ENCODE assay signal across 8 cellular contexts in genomic region chr12:53048780-53049401, GRCh38. TPM values are rescaled to one million over a fixed set of nuclear protein-coding genes. Genes with fewer than 3 reads are reported as not detected.
A peak's percentile ranks its signal among the peaks of the same experiment; 100 is the strongest.
DNase-seq lines count a peak whose midpoint lies in the region; ATAC-seq, FAIRE-seq and TF ChIP-seq lines count a peak whose summit lies in the region.

No MANE protein-coding gene starts in this region.

- no peak for TF ChIP-seq CTCF in CD8-positive, alpha-beta T cell (IDR thresholded peaks at IDR 0.05)
- no peak for TF ChIP-seq CTCF in pancreas (IDR thresholded peaks at IDR 0.05)
- TF ChIP-seq CTCF in GM10248 (IDR thresholded peaks at IDR 0.05; ENCODE audit: control extremely low read depth, extremely low read depth, low read depth, missing control alignments) = no peak

- peaks cover 13% of the 10 kb centered on the region for H3K4me1 ChIP-seq in CD8-positive, alpha-beta T cell (ENCODE audit: insufficient read depth, low read length)
- peaks cover 46 to 63% (median 57%) of the 10 kb centered on the region in 3 donors for H3K4me1 ChIP-seq in pancreas

- H3K27ac Mint-ChIP-seq in CD8-positive, alpha-beta T cell = peak overlapping the region; percentile 13

- no peaks in the 10 kb centered on the region for H3K9me3 Mint-ChIP-seq in CD8-positive, alpha-beta T cell

- intact Hi-C loops in CD8-positive, alpha-beta T cell (cut with DNase I, micrococcal nuclease) = loop anchor here in 1 of 2 experiments (10.0 kb wide), 1 partner anchor 456 kb away; the partner anchor contains the start of genes NPFF and TARBP2
- intact Hi-C loops in pancreas (cut with DNase I) = no loop called here

- DNase-seq in CD8-positive, alpha-beta T cell = no peak
- DNase-seq in SK-N-DZ (ENCODE audit: low spot score) = peak; percentile 13
- DNase-seq in globus pallidus (ENCODE audit: low spot score) = peak; percentile 60
- peak; percentile 63 to 84 (median 70) for DNase-seq in pancreas
- DNase-seq in effector CD8-positive, alpha-beta T cell (lab: John Stamatoyannopoulos, UW) = no peak
- no peak for DNase-seq in GM10248 (ENCODE audit: extremely low spot score)
- DNase-seq in GM12891 (ENCODE audit: insufficient read length, low spot score) = no peak
- DNase-seq in NCI-H524 (lab: John Stamatoyannopoulos, UW) = no peak

- peaks cover 3% of the 10 kb centered on the region for H3K36me3 Mint-ChIP-seq in CD8-positive, alpha-beta T cell

- FAIRE-seq in pancreas (lab: Jason Lieb, UNC) (no peak), GM12891 (lab: Jason Lieb, UNC) (no peak)

- no peak overlapping the region for H3K27ac ChIP-seq in CD8-positive, alpha-beta T cell (ENCODE audit: low read depth, low read length)
- peak overlapping the region; percentile 95 to 99 (median 98) for H3K27ac ChIP-seq in pancreas

- H3K36me3 ChIP-seq in CD8-positive, alpha-beta T cell (ENCODE audit: insufficient read depth, low read length) = no peaks in the 10 kb centered on the region
- H3K36me3 ChIP-seq in pancreas = no peaks in the 10 kb centered on the region

- no peak for ATAC-seq in CD8-positive, alpha-beta T cell
- ATAC-seq in pancreas = no peak

- no peaks in the 10 kb centered on the region for H3K27me3 ChIP-seq in CD8-positive, alpha-beta T cell (ENCODE audit: insufficient read depth, low read length)
- H3K27me3 ChIP-seq in pancreas = no peaks in the 10 kb centered on the region

- peaks cover 17% of the 10 kb centered on the region for H3K4me1 Mint-ChIP-seq in CD8-positive, alpha-beta T cell (ENCODE audit: low read depth)

- CTCF ChIA-PET in CD8-positive, alpha-beta T cell (lab: Charles Lee) = interaction anchor here (0.6 to 3.7 kb wide), 7 partner anchors 9 to 50 kb away, joined by 3 to 24 read pairs (median 5); partner anchors contain the start of gene IGFBP6
- CTCF ChIA-PET in GM10248 (lab: Yijun Ruan, JAX) = interaction anchor here (1.2 to 17.8 kb wide), 8 partner anchors 8 to 153 kb away, joined by 3 to 264 read pairs (median 8); partner anchors contain the start of genes SOAT2 and SPRYD3

- no peak for TF ChIP-seq POLR2A in GM12891 (IDR thresholded peaks at IDR 0.05; ENCODE audit: low read depth, low read length)

- H3K4me3 Mint-ChIP-seq in CD8-positive, alpha-beta T cell = no peak overlapping the region

- no peak overlapping the region for H3K4me3 ChIP-seq in CD8-positive, alpha-beta T cell (ENCODE audit: low read depth, low read length)
- H3K4me3 ChIP-seq in pancreas = peak overlapping the region in 2 of 4 donors; percentile 40 to 59

- H3K9me3 ChIP-seq in CD8-positive, alpha-beta T cell (ENCODE audit: low read length) = no peaks in the 10 kb centered on the region
- no peaks in the 10 kb centered on the region for H3K9me3 ChIP-seq in pancreas

- no peaks in the 10 kb centered on the region for H3K27me3 Mint-ChIP-seq in CD8-positive, alpha-beta T cell (ENCODE audit: low read depth)

- POLR2A ChIA-PET in CD8-positive, alpha-beta T cell (lab: Charles Lee) = interaction anchor here (0.8 to 1.8 kb wide), 4 partner anchors 30 to 53 kb away, joined by 3 to 5 read pairs (median 4); partner anchors contain the start of genes EIF4B, IGFBP6 and SPRYD3
- POLR2A ChIA-PET in GM10248 (lab: Yijun Ruan, JAX) = no interaction called here

- WGBS in pancreas, 2 donors = 7 to 9% methylated on average over 6 of the region's 6 CpGs

TF ChIP-seq in GM12891, 5 proteins besides CTCF, POLR2A, EP300 and RAD21:
- TF ChIP-seq SPI1 (IDR thresholded peaks at IDR 0.05; ENCODE audit: low read depth, low read length) (no peak), POLR2AphosphoS5 (IDR thresholded peaks at IDR 0.05; ENCODE audit: low read depth, low read length) (no peak), POU2F2 (IDR thresholded peaks at IDR 0.05; ENCODE audit: low read depth, low read length) (no peak), PAX5 (IDR thresholded peaks at IDR 0.05; ENCODE audit: insufficient read depth, low read length, severe bottlenecking) (no peak), TAF1 (IDR thresholded peaks at IDR 0.05; ENCODE audit: low read depth, low read length) (no peak)

RNA-seq across cellular contexts. Expression of gene TNS2, which starts 1.0 kb away (rescaled TPM):
- 1 to 10 TPM; 2.5 to 3.2 TPM for total RNA-seq in CD8-positive, alpha-beta T cell
- 0.68 and 0.81 TPM in 2 replicates for polyA plus RNA-seq in SK-N-DZ (2014; cell fraction: cytosol; rRNA removed)
- polyA plus RNA-seq in SK-N-DZ (2014; cell fraction: nucleus; rRNA removed) = 0.75 and 1.2 TPM in 2 replicates
- 10 to 100 TPM; 22.7 to 52.6 (median 28.2) TPM for total RNA-seq in pancreas
- 100 to 1,000 TPM; 135 to 183 TPM for polyA plus RNA-seq in pancreas
- 0.32 TPM for polyA plus RNA-seq in GM12891 (2012; ENCODE audit: low read depth, missing spikeins)

RNA-seq across cellular contexts. Expression of gene SPRYD3, which starts 30.3 kb away (rescaled TPM):
- 10 to 100 TPM; 25.1 to 25.6 TPM for total RNA-seq in CD8-positive, alpha-beta T cell
- polyA plus RNA-seq in SK-N-DZ (2014; cell fraction: cytosol; rRNA removed) = 2.0 and 2.7 TPM in 2 replicates
- 4.9 and 5.4 TPM in 2 replicates for polyA plus RNA-seq in SK-N-DZ (2014; cell fraction: nucleus; rRNA removed)
- 10 to 100 TPM; 37.1 to 47.2 (median 40.1) TPM for total RNA-seq in pancreas
- polyA plus RNA-seq in pancreas = 10 to 100 TPM; 25.7 to 36.1 TPM
- polyA plus RNA-seq in GM12891 (2012; ENCODE audit: low read depth, missing spikeins) = 13.4 TPM

RNA-seq across cellular contexts. Expression of gene EIF4B, which starts 42.6 kb away (rescaled TPM):
- 100 to 1,000 TPM; 709 to 741 TPM for total RNA-seq in CD8-positive, alpha-beta T cell
- polyA plus RNA-seq in SK-N-DZ (2014; cell fraction: cytosol; rRNA removed) = 453 and 511 TPM in 2 replicates
- 216 and 276 TPM in 2 replicates for polyA plus RNA-seq in SK-N-DZ (2014; cell fraction: nucleus; rRNA removed)
- 100 to 1,000 TPM; 343 to 522 (median 446) TPM for total RNA-seq in pancreas
- 10 to 100 TPM; 72.8 to 88.6 TPM for polyA plus RNA-seq in pancreas
- 328 TPM for polyA plus RNA-seq in GM12891 (2012; ENCODE audit: low read depth, missing spikeins)

RNA-seq across cellular contexts. Expression of gene IGFBP6, which starts 48.6 kb away (rescaled TPM):
- 1 to 10 TPM in 1 of 2 experiments, under 1 TPM in 1; 0.58 to 1.2 TPM for total RNA-seq in CD8-positive, alpha-beta T cell
- polyA plus RNA-seq in SK-N-DZ (2014; cell fraction: cytosol; rRNA removed) = not detected in 2 replicates
- polyA plus RNA-seq in SK-N-DZ (2014; cell fraction: nucleus; rRNA removed) = not detected in 2 replicates
- total RNA-seq in pancreas = 10 to 100 TPM in 3 of 6 donors, 1 to 10 TPM in 3; 2.2 to 21.8 (median 9.2) TPM
- 10 to 100 TPM; 24.5 to 32.8 TPM for polyA plus RNA-seq in pancreas
- not detected for polyA plus RNA-seq in GM12891 (2012; ENCODE audit: low read depth, missing spikeins)

RNA-seq across cellular contexts. Expression of gene SOAT2, which starts 54.4 kb away (rescaled TPM):
- 1 to 10 TPM; 2.5 to 2.9 TPM for total RNA-seq in CD8-positive, alpha-beta T cell
- not detected in 2 replicates for polyA plus RNA-seq in SK-N-DZ (2014; cell fraction: cytosol; rRNA removed)
- polyA plus RNA-seq in SK-N-DZ (2014; cell fraction: nucleus; rRNA removed) = not detected in 2 replicates
- total RNA-seq in pancreas = under 1 TPM in 2 of 6 donors, not detected in 4; 0.09 to 0.18 TPM
- polyA plus RNA-seq in pancreas = under 1 TPM; 0.15 to 0.54 TPM
- polyA plus RNA-seq in GM12891 (2012; ENCODE audit: low read depth, missing spikeins) = not detected

Comparison
In these comparisons a context has a peak if more than half of its experiments do, and no peak if none do; other contexts are left out.
1. DNase-seq: peak in SK-N-DZ (single experiment), globus pallidus (single experiment) and pancreas (6 of 6); none in CD8-positive, alpha-beta T cell (0 of 7), effector CD8-positive, alpha-beta T cell (single experiment), GM10248 (single experiment), GM12891 (single experiment) and NCI-H524 (0 of 2).
2. RNA of gene TNS2, which starts 1.0 kb away (total RNA-seq): 22.7 to 52.6 TPM in pancreas; 2.5 to 3.2 TPM in CD8-positive, alpha-beta T cell; every median in the first group is over 4 times any median in the second.